ENCODE assay signal across 8 cellular contexts in genomic region chr13:46831588-46832194, GRCh38. TPM values are rescaled to one million over a fixed set of nuclear protein-coding genes. Genes with fewer than 3 reads are reported as not detected.
DNase-seq lines count a peak whose midpoint lies in the region; ATAC-seq and TF ChIP-seq lines count a peak whose summit lies in the region.

No MANE protein-coding gene starts in this region.

- BruUV-seq in Calu3 (replicated peaks; lab: Mats Ljungman, UMichigan), result no TSS peak

- peak; percentile 51 for TF ChIP-seq CTCF in Calu3 (IDR thresholded peaks at IDR 0.05; ENCODE audit: unreplicated experiment)

- intact Hi-C loops in Calu3 (cut with micrococcal nuclease; ENCODE audit: unreplicated experiment), result loop anchor here (5.0 kb wide), 1 partner anchor 766 kb away; no protein-coding TSS in a partner anchor
- intact Hi-C loops in activated T-helper 1 cell treated with anti-CD3 and anti-CD28 coated beads, Interleukin-12 subunit alpha, Interleukin-12 subunit beta, Interleukin-2, Interleukin-4 antibody, amounts not matched to agents 30 ng/mL and 10 ng/mL and 1 ng/mL, durations not matched to agents 14 hours and 24 hours and 36 hours (cut with micrococcal nuclease), result no loop called here

- no peaks in the 10 kb centered on the region for H3K9me3 Mint-ChIP-seq in Calu3 (ENCODE audit: low read depth, unreplicated experiment)
- H3K9me3 Mint-ChIP-seq in activated naive CD8-positive, alpha-beta T cell treated with anti-CD3 and anti-CD28 coated beads, Interleukin-2, amount 50 U/mL, for 24 hours, result no peaks in the 10 kb centered on the region
- H3K9me3 Mint-ChIP-seq in activated T-helper 1 cell treated with anti-CD3 and anti-CD28 coated beads, Interleukin-12 subunit alpha, Interleukin-12 subunit beta, Interleukin-2, Interleukin-4 antibody, amounts not matched to agents 30 ng/mL and 10 ng/mL and 1 ng/mL, durations not matched to agents 14 hours and 24 hours and 36 hours, result no peaks in the 10 kb centered on the region

- DNase-seq in Calu3, result peak; percentile 38
- peak; percentile 32 to 61 for DNase-seq in NCI-H526 (lab: John Stamatoyannopoulos, UW)
- DNase-seq in activated naive CD8-positive, alpha-beta T cell treated with anti-CD3 and anti-CD28 coated beads, Interleukin-2, amount 50 U/mL, for 24 hours, result peak; percentile 38
- DNase-seq in iPS DF 4.7 (ENCODE audit: extremely low read depth, low spot score), result peak; percentile 7
- DNase-seq in stimulated activated CD4-positive, alpha-beta T cell treated with anti-CD3 and anti-CD28 coated beads, Interleukin-12 subunit alpha, Interleukin-12 subunit beta, amount 100 ng/mL, for 48 hours (ENCODE audit: low read depth in 2 of 3, low spot score in 1 of 3), result peak; percentile 2 to 60 (median 14)
- no peak for DNase-seq in activated T-helper 1 cell treated with anti-CD3 and anti-CD28 coated beads, Interleukin-12 subunit alpha, Interleukin-12 subunit beta, Interleukin-2, Interleukin-4 antibody, amounts not matched to agents 30 ng/mL and 10 ng/mL and 1 ng/mL, durations not matched to agents 14 hours and 24 hours and 36 hours (ENCODE audit: low spot score)

- CTCF ChIA-PET in Calu3 (lab: Charles Lee), result interaction anchor here (0.6 to 1.4 kb wide), 2 partner anchors 59 to 63 kb away, joined by 3 to 7 read pairs; no protein-coding TSS in a partner anchor

- no peaks in the 10 kb centered on the region for H3K36me3 Mint-ChIP-seq in Calu3 (ENCODE audit: insufficient read depth, unreplicated experiment)
- H3K36me3 Mint-ChIP-seq in activated naive CD8-positive, alpha-beta T cell treated with anti-CD3 and anti-CD28 coated beads, Interleukin-2, amount 50 U/mL, for 24 hours (ENCODE audit: low read depth), result no peaks in the 10 kb centered on the region
- H3K36me3 Mint-ChIP-seq in activated T-helper 1 cell treated with anti-CD3 and anti-CD28 coated beads, Interleukin-12 subunit alpha, Interleukin-12 subunit beta, Interleukin-2, Interleukin-4 antibody, amounts not matched to agents 30 ng/mL and 10 ng/mL and 1 ng/mL, durations not matched to agents 14 hours and 24 hours and 36 hours (ENCODE audit: low read depth), result no peaks in the 10 kb centered on the region

- ATAC-seq in GM21423 (IDR thresholded peaks at IDR 0.05; ENCODE audit: unreplicated experiment) (peak; percentile 55), HG03097 (IDR thresholded peaks at IDR 0.05; ENCODE audit: low FRiP score, unreplicated experiment) (no peak)
- ATAC-seq in activated naive CD8-positive, alpha-beta T cell treated with anti-CD3 and anti-CD28 coated beads, Interleukin-2, amount 50 U/mL, for 24 hours, result no peak

- H3K27ac Mint-ChIP-seq in Calu3 (ENCODE audit: unreplicated experiment), result no peak overlapping the region
- H3K27ac Mint-ChIP-seq in activated naive CD8-positive, alpha-beta T cell treated with anti-CD3 and anti-CD28 coated beads, Interleukin-2, amount 50 U/mL, for 24 hours, result no peak overlapping the region
- no peak overlapping the region for H3K27ac Mint-ChIP-seq in activated T-helper 1 cell treated with anti-CD3 and anti-CD28 coated beads, Interleukin-12 subunit alpha, Interleukin-12 subunit beta, Interleukin-2, Interleukin-4 antibody, amounts not matched to agents 30 ng/mL and 10 ng/mL and 1 ng/mL, durations not matched to agents 14 hours and 24 hours and 36 hours

- H3K4me3 Mint-ChIP-seq in Calu3 (ENCODE audit: low read depth, unreplicated experiment), result no peak overlapping the region
- H3K4me3 Mint-ChIP-seq in activated naive CD8-positive, alpha-beta T cell treated with anti-CD3 and anti-CD28 coated beads, Interleukin-2, amount 50 U/mL, for 24 hours, result no peak overlapping the region
- H3K4me3 Mint-ChIP-seq in activated T-helper 1 cell treated with anti-CD3 and anti-CD28 coated beads, Interleukin-12 subunit alpha, Interleukin-12 subunit beta, Interleukin-2, Interleukin-4 antibody, amounts not matched to agents 30 ng/mL and 10 ng/mL and 1 ng/mL, durations not matched to agents 14 hours and 24 hours and 36 hours, result no peak overlapping the region

- no peaks in the 10 kb centered on the region for H3K27me3 Mint-ChIP-seq in Calu3 (ENCODE audit: unreplicated experiment)
- H3K27me3 Mint-ChIP-seq in activated naive CD8-positive, alpha-beta T cell treated with anti-CD3 and anti-CD28 coated beads, Interleukin-2, amount 50 U/mL, for 24 hours, result no peaks in the 10 kb centered on the region
- peaks cover 2% of the 10 kb centered on the region for H3K27me3 Mint-ChIP-seq in activated T-helper 1 cell treated with anti-CD3 and anti-CD28 coated beads, Interleukin-12 subunit alpha, Interleukin-12 subunit beta, Interleukin-2, Interleukin-4 antibody, amounts not matched to agents 30 ng/mL and 10 ng/mL and 1 ng/mL, durations not matched to agents 14 hours and 24 hours and 36 hours (ENCODE audit: insufficient read depth)

- H3K4me1 Mint-ChIP-seq in Calu3 (ENCODE audit: low read depth, unreplicated experiment), result no peaks in the 10 kb centered on the region
- no peaks in the 10 kb centered on the region for H3K4me1 Mint-ChIP-seq in activated naive CD8-positive, alpha-beta T cell treated with anti-CD3 and anti-CD28 coated beads, Interleukin-2, amount 50 U/mL, for 24 hours
- no peaks in the 10 kb centered on the region for H3K4me1 Mint-ChIP-seq in activated T-helper 1 cell treated with anti-CD3 and anti-CD28 coated beads, Interleukin-12 subunit alpha, Interleukin-12 subunit beta, Interleukin-2, Interleukin-4 antibody, amounts not matched to agents 30 ng/mL and 10 ng/mL and 1 ng/mL, durations not matched to agents 14 hours and 24 hours and 36 hours (ENCODE audit: low read depth)

RNA-seq across cellular contexts. Expression of gene ESD, which starts 34.7 kb away (rescaled TPM):
- total RNA-seq in Calu3 (2022), result 65.2 and 71.6 TPM in 2 replicates
- 96.8 and 102 TPM in 2 replicates for total RNA-seq in activated T-helper 1 cell treated with anti-CD3 and anti-CD28 coated beads, Interleukin-12 subunit alpha, Interleukin-12 subunit beta, Interleukin-2, Interleukin-4 antibody, amounts not matched to agents 30 ng/mL and 10 ng/mL and 1 ng/mL, durations not matched to agents 14 hours and 24 hours and 36 hours
